20 cellular contexts compared by ENCODE assay signal in the genomic region with DNA sequence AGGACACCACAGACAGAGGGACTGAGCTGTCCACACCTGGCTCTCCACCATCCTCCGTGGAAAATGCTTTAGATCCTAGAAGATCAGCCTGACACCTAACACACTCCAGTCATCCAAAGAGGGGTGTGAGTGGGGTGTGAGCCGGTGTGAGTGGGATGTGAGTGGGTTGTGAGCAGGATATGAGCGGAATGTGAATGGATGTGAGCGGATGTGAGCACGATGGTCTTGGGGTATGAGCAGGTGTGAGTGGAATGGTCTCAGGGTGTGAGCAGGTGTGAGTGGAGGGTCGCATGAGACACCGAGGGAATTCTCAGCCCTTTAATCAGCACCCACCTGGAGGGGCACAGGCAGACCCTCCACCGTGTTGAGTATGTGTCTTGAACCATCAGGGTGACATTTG. TPM values are rescaled to one million over a fixed set of nuclear protein-coding genes. Genes with fewer than 3 reads are reported as not detected.
DNase-seq lines count a peak whose midpoint lies in the region; ATAC-seq, FAIRE-seq and TF ChIP-seq lines count a peak whose summit lies in the region.
"Had no signal": no experiment of that assay in that cellular context is flagged by ENCODE, and none has a peak within 500 bp of the region (broad histone marks: within the 10 kb centered on the region; RNA-seq: fewer than 3 reads in every experiment).

No MANE protein-coding gene starts in this region.

- TF ChIP-seq POLR2A in K562 (conservative IDR thresholded peaks at IDR 0.05): no peak
- no peak for TF ChIP-seq POLR2A in HepG2 (IDR thresholded peaks at IDR 0.05; ENCODE audit: insufficient read depth in 1 of 2, low read depth in 2 of 2, low read length in 2 of 2)

- H3K36me3 ChIP-seq in MM.1S (replicated peaks; ENCODE audit: insufficient read depth, low read length): no peaks in the 10 kb centered on the region
- H3K36me3 ChIP-seq in K562 (ENCODE audit: control insufficient read depth, insufficient read depth, low read length): no peaks in the 10 kb centered on the region; the same call in 2 of the 3 replicates
- no peaks in the 10 kb centered on the region for H3K36me3 ChIP-seq in HepG2 (replicated peaks in 1 of 2; ENCODE audit: control insufficient read depth in 1 of 2, insufficient read depth in 2 of 2, low read length in 2 of 2)
- H3K36me3 ChIP-seq in H7 (replicated peaks; ENCODE audit: control insufficient read depth, insufficient read depth, low read length): no peaks in the 10 kb centered on the region

- H3K27ac ChIP-seq in MM.1S (ENCODE audit: low read length): no peak overlapping the region
- H3K27ac ChIP-seq in K562 (ENCODE audit: extremely low read depth, low read depth, low read length): no peak overlapping the region
- H3K27ac ChIP-seq in HepG2 (ENCODE audit: extremely low read length, insufficient read depth, low read length): no peak overlapping the region
- H3K27ac ChIP-seq: BLaER1, C4-2B, GM23248 had no signal

- TF ChIP-seq EP300 in K562 (IDR thresholded peaks at IDR 0.05; ENCODE audit: low read length) (no peak), HepG2 (IDR thresholded peaks at IDR 0.05; ENCODE audit: low read depth in 2 of 2, low read length in 2 of 2) (no peak), HepG2 (CRISPR knock-in tag; IDR thresholded peaks at IDR 0.05; ENCODE audit: borderline replicate concordance) (no peak)

- H3K9me1 ChIP-seq in K562 (ENCODE audit: control insufficient read depth, insufficient read depth, low read length): no peaks in the 10 kb centered on the region

- H3K4me1 Mint-ChIP-seq in effector memory CD8-positive, alpha-beta T cell (ENCODE audit: low read depth in 2 of 2): no peaks in the 10 kb centered on the region
- H3K4me1 Mint-ChIP-seq: B cell had no signal

- H3K36me3 Mint-ChIP-seq in effector memory CD8-positive, alpha-beta T cell (ENCODE audit: insufficient read depth): peaks cover 3% of the 10 kb centered on the region
- H3K36me3 Mint-ChIP-seq: CD4-positive, CD25-positive, alpha-beta regulatory T cell; CD8-positive, alpha-beta T cell had no signal

- ATAC-seq in K562 (no peak), HepG2 (no peak)
- no peak for ATAC-seq in effector memory CD8-positive, alpha-beta T cell (replicated peaks)
- ATAC-seq: CD8-positive, alpha-beta T cell had no signal

- H3K27me3 Mint-ChIP-seq in effector memory CD8-positive, alpha-beta T cell: peaks cover 10 to 19% of the 10 kb centered on the region in 2 donors
- H3K27me3 Mint-ChIP-seq: B cell had no signal

- H3K27me3 ChIP-seq in MM.1S (replicated peaks; ENCODE audit: insufficient read depth, low read length): no peaks in the 10 kb centered on the region
- H3K27me3 ChIP-seq in K562 (ENCODE audit: control insufficient read depth in 2 of 2, insufficient read depth in 2 of 2, low read length in 2 of 2): peaks cover 32 to 40% of the 10 kb centered on the region in 2 experiments
- H3K27me3 ChIP-seq in HepG2 (ENCODE audit: control insufficient read depth in 1 of 2, insufficient read depth in 2 of 2, low read length in 2 of 2): no peaks in the 10 kb centered on the region
- H3K27me3 ChIP-seq in H7 (ENCODE audit: control insufficient read depth, insufficient read depth, low read length): no peaks in the 10 kb centered on the region
- H3K27me3 ChIP-seq: BLaER1 had no signal

- intact Hi-C loops in K562 (cut with micrococcal nuclease): loop anchor here (10.0 kb wide), 1 partner anchor 290 kb away; the partner anchor contains the start of gene MRAP
- intact Hi-C loops in HepG2 (cut with micrococcal nuclease; ENCODE audit: unreplicated experiment): no loop called here

- in situ Hi-C loops in K562 (cut with MboI) (no loop called here), HepG2 (cut with HindIII; ENCODE audit: extremely low pct_ligation_motif_present, low pct_unique_long_range_greater_than_20kb) (no loop called here)

- H3K4me3 ChIP-seq in MM.1S (ENCODE audit: low read length) (no peak overlapping the region), K562 (no peak overlapping the region), HepG2 (replicated peaks in 1 of 3; ENCODE audit: insufficient read depth in 1 of 3, low read depth in 2 of 3, low read length in 3 of 3) (no peak overlapping the region), H7 (ENCODE audit: insufficient read depth, low read depth, low read length) (no peak overlapping the region)
- H3K4me3 ChIP-seq: BLaER1, GM23248 had no signal

- H3K4me1 ChIP-seq in MM.1S (ENCODE audit: low read length): no peaks in the 10 kb centered on the region
- peaks cover 13 to 19% of the 10 kb centered on the region in 2 experiments; a peak in 4 of 5 replicates for H3K4me1 ChIP-seq in K562 (replicated peaks in 1 of 2; ENCODE audit: control insufficient read depth in 2 of 2, insufficient read depth in 2 of 2, low read length in 2 of 2)
- H3K4me1 ChIP-seq in HepG2 (ENCODE audit: insufficient read depth, low read length): peaks cover 36% of the 10 kb centered on the region
- H3K4me1 ChIP-seq: BLaER1 had no signal

- H2AFZ ChIP-seq in MM.1S (ENCODE audit: low read length): no peak overlapping the region
- H2AFZ ChIP-seq in K562 (ENCODE audit: low read depth, low read length): peak overlapping the region; percentile 73; the same call in 1 of the 2 replicates
- no peak overlapping the region for H2AFZ ChIP-seq in HepG2 (ENCODE audit: low read length)
- H2AFZ ChIP-seq: GM23248 had no signal

- H3K4me3 Mint-ChIP-seq in effector memory CD8-positive, alpha-beta T cell: no peak overlapping the region
- H3K4me3 Mint-ChIP-seq: B cell; CD4-positive, CD25-positive, alpha-beta regulatory T cell; CD8-positive, alpha-beta T cell had no signal

- CTCF ChIA-PET in K562 (lab: Yijun Ruan, JAX; ENCODE audit: low intra/inter-chr PET ratio): no interaction called here
- CTCF ChIA-PET in HepG2 (lab: Yijun Ruan, JAX; ENCODE audit: low intra/inter-chr PET ratio, low total read pairs): no interaction called here

- no peak for TF ChIP-seq RAD21 in K562 (CRISPR knock-in tag; conservative IDR thresholded peaks at IDR 0.05 in 1 of 2, IDR thresholded peaks at IDR 0.05 in 1 of 2)
- TF ChIP-seq RAD21 in HepG2 (CRISPR knock-in tag; IDR thresholded peaks at IDR 0.05): no peak

- BruUV-seq in K562 (replicated peaks; lab: Mats Ljungman, UMichigan) (no TSS peak), HepG2 (replicated peaks; lab: Mats Ljungman, UMichigan) (no TSS peak)

- H3F3A ChIP-seq in MM.1S (ENCODE audit: insufficient read depth, low read length): no peaks in the 10 kb centered on the region

- TF ChIP-seq CTCF in MM.1S (IDR thresholded peaks at IDR 0.05; ENCODE audit: low read length): no peak
- TF ChIP-seq CTCF in K562 (IDR thresholded peaks at IDR 0.05 in 2 of 3, conservative IDR thresholded peaks at IDR 0.05 in 1 of 3; ENCODE audit: insufficient read depth in 2 of 3, low read depth in 1 of 3, low read length in 3 of 3): no peak
- TF ChIP-seq CTCF in HepG2 (CRISPR knock-in tag; IDR thresholded peaks at IDR 0.05): no peak

- WGBS in K562 (ENCODE audit: insufficient coverage, low coverage, missing lambda C conversion rate): 36% methylated on average over 8 of the region's 8 CpGs
- 70% methylated on average over 8 of the region's 8 CpGs for WGBS in HepG2 (ENCODE audit: low lambda C conversion rate)

- H3K9me3 ChIP-seq in MM.1S (replicated peaks; ENCODE audit: insufficient read depth, low read length) (no peaks in the 10 kb centered on the region), K562 (replicated peaks; ENCODE audit: control insufficient read depth, insufficient read depth, low read depth, low read length) (no peaks in the 10 kb centered on the region), HepG2 (ENCODE audit: low read length) (no peaks in the 10 kb centered on the region)
- H3K9me3 ChIP-seq: BLaER1, Caco-2 had no signal

- H4K20me1 ChIP-seq in MM.1S (ENCODE audit: insufficient read depth, low read length): no peaks in the 10 kb centered on the region
- H4K20me1 ChIP-seq in K562 (replicated peaks; ENCODE audit: control insufficient read depth, insufficient read depth, low read length): no peaks in the 10 kb centered on the region
- H4K20me1 ChIP-seq in HepG2 (ENCODE audit: insufficient read depth, low read length): no peaks in the 10 kb centered on the region
- H4K20me1 ChIP-seq: BLaER1 had no signal

- H3K9me3 Mint-ChIP-seq in effector memory CD8-positive, alpha-beta T cell: no peaks in the 10 kb centered on the region
- H3K9me3 Mint-ChIP-seq: CD4-positive, CD25-positive, alpha-beta regulatory T cell; CD8-positive, alpha-beta T cell had no signal

- FAIRE-seq in K562 (lab: Jason Lieb, UNC) (no peak), HepG2 (lab: Jason Lieb, UNC) (no peak)
- FAIRE-seq: G401.6 had no signal

- H3K9ac ChIP-seq in MM.1S (ENCODE audit: low read length): no peak overlapping the region
- H3K9ac ChIP-seq in K562 (ENCODE audit: insufficient read depth in 1 of 2, low read depth in 2 of 2, low read length in 2 of 2): peak overlapping the region in 1 of 2 experiments; percentile 15; a peak in 1 of 4 replicates
- no peak overlapping the region for H3K9ac ChIP-seq in HepG2 (ENCODE audit: insufficient read depth, low read depth, low read length)
- H3K9ac ChIP-seq: BLaER1, GM23248 had no signal

- DNase-seq in MM.1S: no peak
- DNase-seq in K562 (ENCODE audit: extremely low read depth in 1 of 4, low spot score in 3 of 4): no peak
- DNase-seq in HepG2 (ENCODE audit: low spot score): no peak
- DNase-seq in effector memory CD8-positive, alpha-beta T cell: no peak
- DNase-seq in H7: no peak
- no peak for DNase-seq in midbrain (lab: John Stamatoyannopoulos, UW)
- no peak for DNase-seq in activated naive CD4-positive, alpha-beta T cell treated with Interleukin-2 at 50 U/mL for 16 hours
- DNase-seq: Caco-2; CD4-positive, CD25-positive, alpha-beta regulatory T cell; CD8-positive, alpha-beta T cell; DMS153; DND-41; GM23248; HCEC 1CT had no signal

- no peaks in the 10 kb centered on the region for H3K79me2 ChIP-seq in MM.1S (ENCODE audit: low read length)
- H3K79me2 ChIP-seq in K562 (ENCODE audit: control insufficient read depth, insufficient read depth, low read length): no peaks in the 10 kb centered on the region
- H3K79me2 ChIP-seq in HepG2 (ENCODE audit: insufficient read depth, low read length): no peaks in the 10 kb centered on the region

- POLR2A ChIA-PET in K562 (lab: Yijun Ruan, JAX) (interaction anchor here (1.2 kb wide), 1 partner anchor 222 kb away, joined by 3 read pairs; no protein-coding TSS in a partner anchor), HepG2 (lab: Yijun Ruan, JAX) (interaction anchor here (1.0 to 1.1 kb wide), 2 partner anchors 10 to 12 kb away, joined by 4 to 5 read pairs; no protein-coding TSS in a partner anchor)

- H3K9me2 ChIP-seq in MM.1S (replicated peaks; ENCODE audit: insufficient read depth, low read length): no peaks in the 10 kb centered on the region

- peak overlapping the region; percentile 1; the same call in 1 of the 2 replicates for H3K4me2 ChIP-seq in MM.1S (ENCODE audit: low read depth, low read length)
- peak overlapping the region; percentile 66; the same call in 1 of the 2 replicates for H3K4me2 ChIP-seq in K562 (ENCODE audit: insufficient read depth, low read length)
- H3K4me2 ChIP-seq in HepG2 (ENCODE audit: low read depth, low read length): peak overlapping the region; percentile 69
- H3K4me2 ChIP-seq: BLaER1 had no signal

- no peak overlapping the region for H3K27ac Mint-ChIP-seq in effector memory CD8-positive, alpha-beta T cell
- H3K27ac Mint-ChIP-seq: B cell; CD8-positive, alpha-beta T cell had no signal

RNA-seq across cellular contexts. Expression of gene TCP10L, which starts 0.9 kb away (rescaled TPM):
- total RNA-seq in K562 (2011; cell fraction: chromatin; rRNA removed; ENCODE audit: low replicate concordance): 0.30 and 0.55 TPM in 2 replicates
- total RNA-seq in K562 (2011; cell fraction: nucleolus; rRNA removed): not detected in 2 replicates
- 0.37 TPM in 1 of 2 replicates, not detected in the other for total RNA-seq in K562 (2011; cell fraction: nucleoplasm; rRNA removed)
- total RNA-seq in K562 (2014; rRNA removed): 1.2 TPM in 1 of 2 replicates, not detected in the other
- 0.77 and 0.91 TPM in 2 replicates for total RNA-seq in K562 (2014; rRNA removed; fragmentation: Illumina TruSeq; extraction: Trizol)
- total RNA-seq in K562 (2015; rRNA removed; fragmentation: Illumina TruSeq; extraction: Trizol): 0.53 and 0.87 TPM in 2 replicates
- 0.49 and 0.58 TPM in 2 replicates for total RNA-seq in K562 (2021)
- 0.19 and 0.38 TPM in 2 replicates for polyA plus RNA-seq in K562 (2011; rRNA removed)
- 0.18 and 0.22 TPM in 2 replicates for polyA plus RNA-seq in K562 (2011; cell fraction: cytosol; rRNA removed)
- polyA plus RNA-seq in K562 (2011; cell fraction: nucleus; rRNA removed): 0.25 TPM in 1 of 2 replicates, not detected in the other
- 0.89 and 3.0 TPM in 2 replicates for polyA plus RNA-seq in K562 (2012)
- polyA plus RNA-seq in K562 (2014; fragmentation: Illumina TruSeq; extraction: Trizol): 0.21 and 0.34 TPM in 2 replicates
- under 1 TPM; 0.56 to 0.68 TPM for polyA plus RNA-seq in K562 (2014; fragmentation: Nextera tagmentation; extraction: Ambion mirVana)
- polyA plus RNA-seq in K562 (2014; rRNA removed): 0.76 TPM in 1 of 2 replicates, not detected in the other
- 0.39 TPM in 2 replicates for polyA minus RNA-seq in K562 (2011; rRNA and poly(A)+ RNA removed)
- polyA minus RNA-seq in K562 (2011; cell fraction: cytosol; rRNA and poly(A)+ RNA removed): not detected in 2 replicates
- 0.22 TPM in 1 of 2 replicates, not detected in the other for polyA minus RNA-seq in K562 (2011; cell fraction: nucleus; rRNA and poly(A)+ RNA removed)
- total RNA-seq in HepG2 (2016; rRNA removed; fragmentation: Illumina TruSeq; extraction: Trizol): 2.4 and 2.8 TPM in 2 replicates
- 3.3 and 3.5 TPM in 2 replicates for total RNA-seq in HepG2 (2016; cell fraction: cytosol; rRNA removed; fragmentation: Illumina TruSeq; extraction: Trizol; ENCODE audit: low read depth)
- 2.7 and 2.9 TPM in 2 replicates for total RNA-seq in HepG2 (2016; cell fraction: insoluble cytoplasmic fraction; rRNA removed; fragmentation: Illumina TruSeq; extraction: Trizol)
- total RNA-seq in HepG2 (2016; cell fraction: membrane; rRNA removed; fragmentation: Illumina TruSeq; extraction: Trizol): 4.2 and 4.4 TPM in 2 replicates
- 1.8 and 1.9 TPM in 2 replicates for total RNA-seq in HepG2 (2016; cell fraction: nucleus; rRNA removed; fragmentation: Illumina TruSeq; extraction: Trizol)
- 0.90 and 1.0 TPM in 2 replicates for polyA plus RNA-seq in HepG2 (2011; rRNA removed)
- 0.62 and 0.91 TPM in 2 replicates for polyA plus RNA-seq in HepG2 (2011; cell fraction: cytosol; rRNA removed)
- 0.42 and 0.76 TPM in 2 replicates for polyA plus RNA-seq in HepG2 (2011; cell fraction: nucleus; rRNA removed)
- polyA plus RNA-seq in HepG2 (2012): 0.75 and 2.0 TPM in 2 replicates
- 4.4 and 6.0 TPM in 2 replicates for polyA plus RNA-seq in HepG2 (2016; cell fraction: cytosol; fragmentation: Illumina TruSeq; extraction: Trizol; ENCODE audit: low read depth)
- 2.8 and 3.2 TPM in 2 replicates for polyA plus RNA-seq in HepG2 (2016; cell fraction: insoluble cytoplasmic fraction; fragmentation: Illumina TruSeq; extraction: Trizol; ENCODE audit: low read depth)
- polyA plus RNA-seq in HepG2 (2016; cell fraction: membrane; fragmentation: Illumina TruSeq; extraction: Trizol; ENCODE audit: low read depth): 3.1 and 4.8 TPM in 2 replicates
- polyA plus RNA-seq in HepG2 (2016; cell fraction: nucleus; fragmentation: Illumina TruSeq; extraction: Trizol; ENCODE audit: insufficient read depth, low read depth): 1.5 and 2.0 TPM in 2 replicates
- polyA minus RNA-seq in HepG2 (2011; rRNA and poly(A)+ RNA removed; ENCODE audit: low replicate concordance): 0.49 TPM in 1 of 2 replicates, not detected in the other
- not detected in 2 replicates for polyA minus RNA-seq in HepG2 (2011; cell fraction: cytosol; rRNA and poly(A)+ RNA removed)
- 0.13 TPM in 1 of 2 replicates, not detected in the other for polyA minus RNA-seq in HepG2 (2011; cell fraction: nucleus; rRNA and poly(A)+ RNA removed)
- 3.1 TPM in 1 of 2 replicates, not detected in the other for total RNA-seq in H7 (2014; rRNA removed; shearing (Covaris generic))
- total RNA-seq: A172; Caco-2; CD8-positive, alpha-beta T cell; H4 had no signal
- polyA plus RNA-seq: GM23248 had no signal

RNA-seq across cellular contexts. Expression of gene CFAP298, which starts 27.7 kb away (rescaled TPM):
- 50.0 and 58.7 TPM in 2 replicates for total RNA-seq in K562 (2011; cell fraction: chromatin; rRNA removed; ENCODE audit: low replicate concordance)
- total RNA-seq in K562 (2011; cell fraction: nucleolus; rRNA removed): 38.8 and 40.5 TPM in 2 replicates
- total RNA-seq in K562 (2011; cell fraction: nucleoplasm; rRNA removed): 45.3 and 53.1 TPM in 2 replicates
- total RNA-seq in K562 (2014; rRNA removed): 165 and 178 TPM in 2 replicates
- total RNA-seq in K562 (2014; rRNA removed; fragmentation: Illumina TruSeq; extraction: Trizol): 78.6 and 88.5 TPM in 2 replicates
- total RNA-seq in K562 (2015; rRNA removed; fragmentation: Illumina TruSeq; extraction: Trizol): 86.3 and 90.5 TPM in 2 replicates
- total RNA-seq in K562 (2021): 119 and 121 TPM in 2 replicates
- polyA plus RNA-seq in K562 (2011; rRNA removed): 61.8 and 70.0 TPM in 2 replicates
- polyA plus RNA-seq in K562 (2011; cell fraction: cytosol; rRNA removed): 36.8 and 74.4 TPM in 2 replicates
- polyA plus RNA-seq in K562 (2011; cell fraction: nucleus; rRNA removed): 66.3 and 77.5 TPM in 2 replicates
- polyA plus RNA-seq in K562 (2012): 96.3 and 133 TPM in 2 replicates
- 89.7 and 92.9 TPM in 2 replicates for polyA plus RNA-seq in K562 (2014; fragmentation: Illumina TruSeq; extraction: Trizol)
- 10 to 100 TPM; 31.4 to 43.5 TPM for polyA plus RNA-seq in K562 (2014; fragmentation: Nextera tagmentation; extraction: Ambion mirVana)
- polyA plus RNA-seq in K562 (2014; rRNA removed): 135 and 139 TPM in 2 replicates
- 23.8 and 24.0 TPM in 2 replicates for polyA minus RNA-seq in K562 (2011; rRNA and poly(A)+ RNA removed)
- polyA minus RNA-seq in K562 (2011; cell fraction: cytosol; rRNA and poly(A)+ RNA removed): 23.1 and 27.0 TPM in 2 replicates
- 15.8 and 23.3 TPM in 2 replicates for polyA minus RNA-seq in K562 (2011; cell fraction: nucleus; rRNA and poly(A)+ RNA removed)
- total RNA-seq in HepG2 (2016; rRNA removed; fragmentation: Illumina TruSeq; extraction: Trizol): 62.2 and 67.5 TPM in 2 replicates
- total RNA-seq in HepG2 (2016; cell fraction: cytosol; rRNA removed; fragmentation: Illumina TruSeq; extraction: Trizol; ENCODE audit: low read depth): 8.3 and 10.1 TPM in 2 replicates
- 63.4 and 69.3 TPM in 2 replicates for total RNA-seq in HepG2 (2016; cell fraction: insoluble cytoplasmic fraction; rRNA removed; fragmentation: Illumina TruSeq; extraction: Trizol)
- 15.3 and 17.5 TPM in 2 replicates for total RNA-seq in HepG2 (2016; cell fraction: membrane; rRNA removed; fragmentation: Illumina TruSeq; extraction: Trizol)
- 27.5 and 31.3 TPM in 2 replicates for total RNA-seq in HepG2 (2016; cell fraction: nucleus; rRNA removed; fragmentation: Illumina TruSeq; extraction: Trizol)
- polyA plus RNA-seq in HepG2 (2011; rRNA removed): 19.6 and 21.2 TPM in 2 replicates
- polyA plus RNA-seq in HepG2 (2011; cell fraction: cytosol; rRNA removed): 17.9 and 20.0 TPM in 2 replicates
- 36.7 and 41.1 TPM in 2 replicates for polyA plus RNA-seq in HepG2 (2011; cell fraction: nucleus; rRNA removed)
- polyA plus RNA-seq in HepG2 (2012): 26.6 and 34.3 TPM in 2 replicates
- 5.4 and 6.3 TPM in 2 replicates for polyA plus RNA-seq in HepG2 (2016; cell fraction: cytosol; fragmentation: Illumina TruSeq; extraction: Trizol; ENCODE audit: low read depth)
- polyA plus RNA-seq in HepG2 (2016; cell fraction: insoluble cytoplasmic fraction; fragmentation: Illumina TruSeq; extraction: Trizol; ENCODE audit: low read depth): 66.1 and 75.8 TPM in 2 replicates
- polyA plus RNA-seq in HepG2 (2016; cell fraction: membrane; fragmentation: Illumina TruSeq; extraction: Trizol; ENCODE audit: low read depth): 8.8 and 10.3 TPM in 2 replicates
- 55.9 and 56.8 TPM in 2 replicates for polyA plus RNA-seq in HepG2 (2016; cell fraction: nucleus; fragmentation: Illumina TruSeq; extraction: Trizol; ENCODE audit: insufficient read depth, low read depth)
- polyA minus RNA-seq in HepG2 (2011; rRNA and poly(A)+ RNA removed; ENCODE audit: low replicate concordance): 8.7 and 11.6 TPM in 2 replicates
- polyA minus RNA-seq in HepG2 (2011; cell fraction: cytosol; rRNA and poly(A)+ RNA removed): 10.5 and 11.8 TPM in 2 replicates
- 13.8 and 14.3 TPM in 2 replicates for polyA minus RNA-seq in HepG2 (2011; cell fraction: nucleus; rRNA and poly(A)+ RNA removed)
- 63.7 and 119 TPM in 2 replicates for total RNA-seq in H7 (2014; rRNA removed; shearing (Covaris generic))

Comparison
In these comparisons a context has a peak if more than half of its experiments do, and no peak if none do; other contexts are left out.
1. H3K4me2 ChIP-seq: peak in every context shown above with its lines; median percentile 69 in HepG2; 66 in K562; 1 in MM.1S.